Comparison of ENCODE assay signal across 30 cellular contexts in genomic region chr3:42884324-42884723, GRCh38. TPM values are rescaled to one million over a fixed set of nuclear protein-coding genes. Genes with fewer than 3 reads are reported as not detected.
"Had no signal": no experiment of that assay in that cellular context is flagged by ENCODE, and none has a peak within 500 bp of the region (broad histone marks: within the 10 kb centered on the region; RNA-seq: fewer than 3 reads in every experiment).

No MANE protein-coding gene starts in this region.

- H3K4me3 ChIP-seq: Peyer's patch, SJSA1 had no signal

- DNase-seq: activated CD4-positive, alpha-beta T cell treated with anti-CD3 and anti-CD28 coated beads for 1 hour; activated CD4-positive, alpha-beta T cell treated with anti-CD3 and anti-CD28 coated beads, Interleukin-2, amount 10 ng/mL, durations not matched to agents 24 days and 14 days; activated CD4-positive, alpha-beta T cell treated with anti-CD3 and anti-CD28 coated beads, Interleukin-2, amount 50 U/mL, for 48 hours; activated gamma-delta T cell; activated naive CD4-positive, alpha-beta T cell treated with anti-CD3 and anti-CD28 coated beads for 36 hours; activated T-cell treated with anti-CD3 and anti-CD28 coated beads for 4 hours; activated T-cell treated with anti-CD3 and anti-CD28 coated beads, Interleukin-2, amount 50 U/mL, for 48 hours; amygdala; NCI-H1092; NCI-H1417; NCI-H1694; NCI-H2029; NCI-H2107; NCI-H2171 treated with DMSO at 0.1 percent for 48 hours; NCI-H345; NCI-H510A; NCI-H526 treated with DMSO at 0.1 percent for 48 hours; NCI-H82; OCI-M1; Peyer's patch; SHP77; SW 1271 had no signal

- H3K27ac Mint-ChIP-seq: activated CD4-positive, alpha-beta T cell treated with anti-CD3 and anti-CD28 coated beads, Interleukin-2, amount 10 ng/mL, durations not matched to agents 24 days and 14 days; activated naive CD4-positive, alpha-beta T cell treated with anti-CD3 and anti-CD28 coated beads for 36 hours; activated naive CD8-positive, alpha-beta T cell; brain; T-helper 1 cell treated with Interleukin-12 subunit alpha and Interleukin-12 subunit beta and Interleukin-4 antibody, amounts not matched to agents 30 μg/mL and 1 μg/mL, for 36 hours; WTC11 had no signal

- FAIRE-seq: astrocyte had no signal

- H3K9me3 Mint-ChIP-seq: activated CD4-positive, alpha-beta T cell treated with anti-CD3 and anti-CD28 coated beads, Interleukin-2, amount 10 ng/mL, durations not matched to agents 24 days and 14 days; activated naive CD4-positive, alpha-beta T cell treated with anti-CD3 and anti-CD28 coated beads for 36 hours; activated T-helper 17 cell treated with anti-CD3 and anti-CD28 coated beads, Interleukin-2, amount 50 U/mL, for 72 hours; brain; T-helper 1 cell treated with Interleukin-12 subunit alpha and Interleukin-12 subunit beta and Interleukin-4 antibody, amounts not matched to agents 30 μg/mL and 1 μg/mL, for 36 hours had no signal

- H3K36me3 ChIP-seq: Peyer's patch, SJSA1 had no signal

- H3K4me3 Mint-ChIP-seq: activated CD4-positive, alpha-beta T cell treated with anti-CD3 and anti-CD28 coated beads, Interleukin-2, amount 10 ng/mL, durations not matched to agents 24 days and 14 days; activated naive CD4-positive, alpha-beta T cell treated with anti-CD3 and anti-CD28 coated beads for 36 hours; activated naive CD8-positive, alpha-beta T cell; activated T-helper 17 cell treated with anti-CD3 and anti-CD28 coated beads, Interleukin-2, amount 50 U/mL, for 72 hours; brain; T-helper 1 cell treated with Interleukin-12 subunit alpha and Interleukin-12 subunit beta and Interleukin-4 antibody, amounts not matched to agents 30 μg/mL and 1 μg/mL, for 36 hours; WTC11 had no signal

- H3K27ac ChIP-seq: Peyer's patch, SJSA1 had no signal

- H3K9me3 ChIP-seq: Peyer's patch, SJSA1 had no signal

- ATAC-seq: activated T-helper 17 cell treated with anti-CD3 and anti-CD28 coated beads, Interleukin-2, amount 50 U/mL, for 72 hours; SK-N-SH treated with all-trans-retinoic acid at 6 μM for 48 hours; WTC11 had no signal

- H3K27me3 ChIP-seq: Peyer's patch, SJSA1 had no signal

- H3K36me3 Mint-ChIP-seq: activated naive CD8-positive, alpha-beta T cell; brain; WTC11 had no signal

RNA-seq across cellular contexts. Expression of gene CYP8B1, which starts 8.6 kb away (rescaled TPM):
- total RNA-seq: activated CD4-positive, alpha-beta T cell treated with anti-CD3 and anti-CD28 coated beads, Interleukin-2, amount 10 ng/mL, durations not matched to agents 24 days and 14 days; activated naive CD4-positive, alpha-beta T cell treated with anti-CD3 and anti-CD28 coated beads for 36 hours; activated T-helper 17 cell treated with anti-CD3 and anti-CD28 coated beads, Interleukin-2, amount 50 U/mL, for 72 hours; astrocyte; Peyer's patch; SJSA1 had no signal

RNA-seq across cellular contexts. Expression of gene ZNF662, which starts 21.6 kb away (rescaled TPM):
- total RNA-seq: SJSA1 had no signal
